In genomic region chr15:90268415-90268814, GRCh38 we compare ENCODE assay signal across 1 cellular context.
TF ChIP-seq lines count a peak whose summit lies in the region.

No MANE protein-coding gene starts in this region.

TF ChIP-seq in HepG2, 621 proteins besides CTCF, POLR2A, EP300 and RAD21:
- TF ChIP-seq ZNF790 (CRISPR knock-in tag; IDR thresholded peaks at IDR 0.05; ENCODE audit: borderline replicate concordance) (no peak), ZNF674 (CRISPR knock-in tag; IDR thresholded peaks at IDR 0.05; ENCODE audit: low read depth) (no peak), SAFB2 (CRISPR knock-in tag; IDR thresholded peaks at IDR 0.05; ENCODE audit: borderline replicate concordance, low read depth) (no peak), ZNF253 (CRISPR knock-in tag; IDR thresholded peaks at IDR 0.05; ENCODE audit: borderline replicate concordance) (no peak), NFYC (CRISPR knock-in tag; IDR thresholded peaks at IDR 0.05) (no peak), CENPBD1 (CRISPR knock-in tag; IDR thresholded peaks at IDR 0.05; ENCODE audit: borderline replicate concordance, low read depth) (no peak), KLF9 (CRISPR knock-in tag; IDR thresholded peaks at IDR 0.05; ENCODE audit: low read depth) (no peak), TFDP1 (CRISPR knock-in tag; IDR thresholded peaks at IDR 0.05; ENCODE audit: borderline replicate concordance) (no peak), ZBTB20 (CRISPR knock-in tag; IDR thresholded peaks at IDR 0.05; ENCODE audit: borderline replicate concordance, low read depth) (no peak), ZNF75D (CRISPR knock-in tag; IDR thresholded peaks at IDR 0.05; ENCODE audit: borderline replicate concordance) (no peak), TERF1 (CRISPR knock-in tag; IDR thresholded peaks at IDR 0.05) (no peak), PHF5A (CRISPR knock-in tag; IDR thresholded peaks at IDR 0.05; ENCODE audit: low read depth, unreplicated experiment) (no peak)
- TF ChIP-seq, protein P1, sequence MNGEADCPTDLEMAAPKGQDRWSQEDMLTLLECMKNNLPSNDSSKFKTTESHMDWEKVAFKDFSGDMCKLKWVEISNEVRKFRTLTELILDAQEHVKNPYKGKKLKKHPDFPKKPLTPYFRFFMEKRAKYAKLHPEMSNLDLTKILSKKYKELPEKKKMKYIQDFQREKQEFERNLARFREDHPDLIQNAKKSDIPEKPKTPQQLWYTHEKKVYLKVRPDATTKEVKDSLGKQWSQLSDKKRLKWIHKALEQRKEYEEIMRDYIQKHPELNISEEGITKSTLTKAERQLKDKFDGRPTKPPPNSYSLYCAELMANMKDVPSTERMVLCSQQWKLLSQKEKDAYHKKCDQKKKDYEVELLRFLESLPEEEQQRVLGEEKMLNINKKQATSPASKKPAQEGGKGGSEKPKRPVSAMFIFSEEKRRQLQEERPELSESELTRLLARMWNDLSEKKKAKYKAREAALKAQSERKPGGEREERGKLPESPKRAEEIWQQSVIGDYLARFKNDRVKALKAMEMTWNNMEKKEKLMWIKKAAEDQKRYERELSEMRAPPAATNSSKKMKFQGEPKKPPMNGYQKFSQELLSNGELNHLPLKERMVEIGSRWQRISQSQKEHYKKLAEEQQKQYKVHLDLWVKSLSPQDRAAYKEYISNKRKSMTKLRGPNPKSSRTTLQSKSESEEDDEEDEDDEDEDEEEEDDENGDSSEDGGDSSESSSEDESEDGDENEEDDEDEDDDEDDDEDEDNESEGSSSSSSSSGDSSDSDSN (CRISPR knock-in tag; IDR thresholded peaks at IDR 0.05) = no peak
- TF ChIP-seq, protein P2, sequence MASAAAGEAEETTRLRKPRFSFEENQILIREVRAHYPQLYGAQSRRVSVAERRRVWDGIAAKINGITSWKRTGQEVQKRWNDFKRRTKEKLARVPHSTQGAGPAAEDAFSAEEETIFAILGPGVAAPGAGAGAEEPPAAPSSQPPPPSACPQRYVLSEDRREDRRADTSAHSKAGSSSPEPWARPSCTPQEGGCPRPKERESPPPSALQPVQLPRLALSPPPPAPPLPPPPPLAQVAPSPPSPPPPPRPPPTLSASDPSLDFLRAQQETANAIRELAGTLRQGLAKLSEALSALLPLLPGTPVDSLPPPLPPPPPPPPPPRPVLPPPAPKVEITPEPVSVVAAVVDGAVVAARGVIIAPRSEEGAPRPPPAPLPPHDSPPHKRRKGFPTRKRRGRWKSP (CRISPR knock-in tag; IDR thresholded peaks at IDR 0.05) = no peak
